14 cellular contexts compared by ENCODE assay signal in the genomic region with DNA sequence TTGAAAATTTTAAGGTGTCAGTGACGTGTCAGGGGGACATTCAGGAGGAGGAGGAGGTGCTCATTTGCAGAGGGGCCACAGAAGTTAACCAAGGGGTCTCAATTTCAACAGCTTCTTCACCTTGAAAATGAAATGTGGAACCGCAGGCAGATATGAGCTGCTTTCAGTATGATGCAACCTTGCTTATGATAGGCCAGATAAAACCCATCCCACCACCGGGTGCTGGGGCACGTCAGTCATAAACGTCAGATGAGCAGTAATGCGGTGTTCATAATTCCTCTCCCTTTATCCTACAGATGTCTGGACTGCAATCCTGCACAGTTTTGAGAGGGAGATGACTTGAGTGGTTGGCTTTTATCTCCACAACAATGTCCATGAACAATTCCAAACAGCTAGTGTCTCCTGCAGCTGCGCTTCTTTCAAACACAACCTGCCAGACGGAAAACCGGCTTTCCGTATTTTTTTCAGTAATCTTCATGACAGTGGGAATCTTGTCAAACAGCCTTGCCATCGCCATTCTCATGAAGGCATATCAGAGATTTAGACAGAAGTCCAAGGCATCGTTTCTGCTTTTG. TPM values are rescaled to one million over a fixed set of nuclear protein-coding genes. Genes with fewer than 3 reads are reported as not detected.
A peak's percentile ranks its signal among the peaks of the same experiment; 100 is the strongest.
DNase-seq lines count a peak whose midpoint lies in the region; FAIRE-seq and TF ChIP-seq lines count a peak whose summit lies in the region.
"Had no signal": no experiment of that assay in that cellular context is flagged by ENCODE, and none has a peak within 500 bp of the region (broad histone marks: within the 10 kb centered on the region; RNA-seq: fewer than 3 reads in every experiment).

No MANE protein-coding gene starts in this region.

- no peaks in the 10 kb centered on the region for H3K27me3 ChIP-seq in astrocyte (ENCODE audit: insufficient read depth, low read length)
- no peaks in the 10 kb centered on the region for H3K27me3 ChIP-seq in ovary
- H3K27me3 ChIP-seq: BLaER1 treated with 17β-estradiol and CSF1 and Interleukin-3, amounts not matched to agents 10 nM and 100 nM had no signal

- H3K27me3 Mint-ChIP-seq in astrocyte (ENCODE audit: low read depth, unreplicated experiment), result peaks cover 13% of the 10 kb centered on the region

- H3K9me3 ChIP-seq in astrocyte (ENCODE audit: insufficient read depth, low read depth, low read length) (no peaks in the 10 kb centered on the region), ovary (no peaks in the 10 kb centered on the region)

- peaks cover 12% of the 10 kb centered on the region for H3K4me1 ChIP-seq in astrocyte (ENCODE audit: insufficient read depth, low read length)
- H3K4me1 ChIP-seq in ovary (ENCODE audit: insufficient read depth), result no peaks in the 10 kb centered on the region
- H3K4me1 ChIP-seq: BLaER1 treated with 17β-estradiol and CSF1 and Interleukin-3, amounts not matched to agents 10 nM and 100 nM had no signal

- H3K4me3 ChIP-seq in astrocyte (ENCODE audit: insufficient read depth, low read depth, low read length) (no peak overlapping the region), ovary (peak overlapping the region; percentile 62)
- H3K4me3 ChIP-seq: BLaER1 treated with 17β-estradiol and CSF1 and Interleukin-3, amounts not matched to agents 10 nM and 100 nM had no signal

- peak overlapping the region; percentile 92 for H3K4me3 Mint-ChIP-seq in astrocyte (ENCODE audit: unreplicated experiment)
- H3K4me3 Mint-ChIP-seq: activated CD4-positive, alpha-beta memory T cell treated with anti-CD3 and anti-CD28 coated beads, Interleukin-2, amount 10 ng/mL, durations not matched to agents 7 days and 5 days; T-helper 1 cell treated with Interleukin-12 subunit alpha and Interleukin-12 subunit beta and Interleukin-4 antibody, amounts not matched to agents 30 μg/mL and 1 μg/mL, for 36 hours had no signal

- no peaks in the 10 kb centered on the region for H4K20me1 ChIP-seq in astrocyte (ENCODE audit: insufficient read depth, low read length)
- H4K20me1 ChIP-seq: BLaER1 treated with 17β-estradiol and CSF1 and Interleukin-3, amounts not matched to agents 10 nM and 100 nM had no signal

- intact Hi-C loops in ovary (cut with DNase I), result no loop called here

- H2AFZ ChIP-seq in astrocyte (ENCODE audit: low read depth, low read length), result no peak overlapping the region

- H3K36me3 Mint-ChIP-seq in astrocyte (ENCODE audit: low read depth, unreplicated experiment), result no peaks in the 10 kb centered on the region

- H3K4me1 Mint-ChIP-seq in astrocyte (ENCODE audit: low read depth, unreplicated experiment), result peaks cover 2% of the 10 kb centered on the region

- peak overlapping the region; percentile 94 for H3K4me2 ChIP-seq in astrocyte (ENCODE audit: low read length)
- H3K4me2 ChIP-seq: BLaER1 treated with 17β-estradiol and CSF1 and Interleukin-3, amounts not matched to agents 10 nM and 100 nM had no signal

- WGBS in ovary, 3 donors, result 72 to 80% (median 79%) methylated on average over 12 of the region's 12 CpGs

- FAIRE-seq in astrocyte (lab: Jason Lieb, UNC) (peak; percentile 26), RCC 7860 (lab: Jason Lieb, UNC) (no peak)

- H3K27ac Mint-ChIP-seq in astrocyte (ENCODE audit: unreplicated experiment), result no peak overlapping the region
- H3K27ac Mint-ChIP-seq: activated CD4-positive, alpha-beta memory T cell treated with anti-CD3 and anti-CD28 coated beads, Interleukin-2, amount 10 ng/mL, durations not matched to agents 7 days and 5 days; T-helper 1 cell treated with Interleukin-12 subunit alpha and Interleukin-12 subunit beta and Interleukin-4 antibody, amounts not matched to agents 30 μg/mL and 1 μg/mL, for 36 hours had no signal

- no peak for TF ChIP-seq POLR2A in ovary (IDR thresholded peaks at IDR 0.05)

- H3K9ac ChIP-seq in astrocyte (ENCODE audit: low read length), result no peak overlapping the region
- H3K9ac ChIP-seq: BLaER1 treated with 17β-estradiol and CSF1 and Interleukin-3, amounts not matched to agents 10 nM and 100 nM had no signal

- no peak for TF ChIP-seq EP300 in ovary (IDR thresholded peaks at IDR 0.05)

- H3K79me2 ChIP-seq in astrocyte (ENCODE audit: insufficient read depth, low read length), result no peaks in the 10 kb centered on the region

- H3K36me3 ChIP-seq in astrocyte (ENCODE audit: insufficient read depth, low read length) (no peaks in the 10 kb centered on the region), ovary (no peaks in the 10 kb centered on the region)
- H3K36me3 ChIP-seq: BLaER1 treated with 17β-estradiol and CSF1 and Interleukin-3, amounts not matched to agents 10 nM and 100 nM had no signal

- peak; percentile 22 for DNase-seq in AG08395 (ENCODE audit: low spot score)
- peak; percentile 35 for DNase-seq in LHCN-M2 (ENCODE audit: low read depth)
- no peak for DNase-seq in astrocyte (ENCODE audit: low read depth)
- no peak for DNase-seq in ovary
- DNase-seq in T-helper 1 cell, result no peak
- no peak for DNase-seq in NCI-H2029 treated with DMSO at 0.1 percent for 48 hours (lab: John Stamatoyannopoulos, UW)
- no peak for DNase-seq in RCC 7860 (ENCODE audit: low spot score)
- DNase-seq in NCI-H2081 treated with DMSO at 0.1 percent for 48 hours (lab: John Stamatoyannopoulos, UW), result no peak
- DNase-seq: activated CD4-positive, alpha-beta memory T cell treated with anti-CD3 and anti-CD28 coated beads, Interleukin-2, amount 10 ng/mL, durations not matched to agents 7 days and 5 days; activated effector memory CD4-positive, alpha-beta T cell treated with anti-CD3 and anti-CD28 coated beads, Interleukin-2, amount 50 U/mL, for 16 hours; caudate nucleus; GDM1 had no signal

- H3K27ac ChIP-seq in astrocyte (ENCODE audit: low read depth, low read length) (no peak overlapping the region), ovary (no peak overlapping the region)
- H3K27ac ChIP-seq: BLaER1 treated with 17β-estradiol and CSF1 and Interleukin-3, amounts not matched to agents 10 nM and 100 nM had no signal

- H3K9me3 Mint-ChIP-seq in astrocyte (ENCODE audit: unreplicated experiment), result peaks cover 4% of the 10 kb centered on the region
- H3K9me3 Mint-ChIP-seq: activated CD4-positive, alpha-beta memory T cell treated with anti-CD3 and anti-CD28 coated beads, Interleukin-2, amount 10 ng/mL, durations not matched to agents 7 days and 5 days; T-helper 1 cell treated with Interleukin-12 subunit alpha and Interleukin-12 subunit beta and Interleukin-4 antibody, amounts not matched to agents 30 μg/mL and 1 μg/mL, for 36 hours had no signal

- TF ChIP-seq CTCF in astrocyte (IDR thresholded peaks at IDR 0.05; ENCODE audit: insufficient read depth, low read depth, low read length) (no peak), ovary (IDR thresholded peaks at IDR 0.05) (no peak)

RNA-seq across cellular contexts. Expression of gene PTGFR, which starts 1.7 kb away (rescaled TPM):
- total RNA-seq in LHCN-M2 (2014; rRNA removed) (26.5 and 32.8 TPM in 2 replicates), astrocyte (0.36 and 0.41 TPM in 2 replicates), ovary (1 to 10 TPM; 2.0 to 6.3 (median 3.8) TPM)
- 1.3 TPM for polyA plus RNA-seq in LHCN-M2 (2012)
- 10 to 100 TPM in 1 of 2 donors, 1 to 10 TPM in 1; 3.0 to 42.6 TPM for polyA plus RNA-seq in ovary
- total RNA-seq: activated CD4-positive, alpha-beta memory T cell treated with anti-CD3 and anti-CD28 coated beads, Interleukin-2, amount 10 ng/mL, durations not matched to agents 7 days and 5 days had no signal

Comparison
In these comparisons a context has a peak if more than half of its experiments do, and no peak if none do; other contexts are left out.
1. DNase-seq: peak in AG08395 (single experiment) and LHCN-M2 (single experiment); none in astrocyte (single experiment), ovary (0 of 5), T-helper 1 cell (0 of 5), NCI-H2029 treated with DMSO at 0.1 percent for 48 hours (single experiment), RCC 7860 (single experiment) and NCI-H2081 treated with DMSO at 0.1 percent for 48 hours (single experiment).